In genomic region chr9:126304946-126305370, GRCh38 we compare ENCODE assay signal across 17 cellular contexts. TPM values are rescaled to one million over a fixed set of nuclear protein-coding genes. Genes with fewer than 3 reads are reported as not detected.
A peak's percentile ranks its signal among the peaks of the same experiment; 100 is the strongest.
DNase-seq lines count a peak whose midpoint lies in the region; ATAC-seq and TF ChIP-seq lines count a peak whose summit lies in the region.
"Had no signal": no experiment of that assay in that cellular context is flagged by ENCODE, and none has a peak within 500 bp of the region (broad histone marks: within the 10 kb centered on the region; RNA-seq: fewer than 3 reads in every experiment).

No MANE protein-coding gene starts in this region.

- intact Hi-C loops in uterus (cut with DNase I; ENCODE audit: low total_unique reads), result loop anchor here (10.0 kb wide), 1 partner anchor 90 kb away; no protein-coding TSS in a partner anchor

- TF ChIP-seq POLR2A in uterus (IDR thresholded peaks at IDR 0.05) (no peak), upper lobe of left lung (IDR thresholded peaks at IDR 0.05) (no peak)

- no peaks in the 10 kb centered on the region for H4K20me1 ChIP-seq in neural progenitor cell (ENCODE audit: low read depth)

- H3K27me3 ChIP-seq in neural progenitor cell (no peaks in the 10 kb centered on the region), uterus (no peaks in the 10 kb centered on the region), upper lobe of left lung (no peaks in the 10 kb centered on the region)

- peaks cover 18% of the 10 kb centered on the region for H3K4me1 Mint-ChIP-seq in activated CD8-positive, alpha-beta memory T cell treated with anti-CD3 and anti-CD28 coated beads, Interleukin-2, amount 10 ng/mL, durations not matched to agents 7 days and 5 days
- peaks cover 18% of the 10 kb centered on the region for H3K4me1 Mint-ChIP-seq in neural progenitor cell

- H3K27ac ChIP-seq in neural progenitor cell (no peak overlapping the region), substantia nigra (ENCODE audit: low read depth, low read length, poor library complexity, severe bottlenecking) (peak overlapping the region; percentile 67), uterus (no peak overlapping the region), upper lobe of left lung (no peak overlapping the region)

- H3K27ac Mint-ChIP-seq in activated CD8-positive, alpha-beta memory T cell treated with anti-CD3 and anti-CD28 coated beads, Interleukin-2, amount 10 ng/mL, durations not matched to agents 7 days and 5 days, result no peak overlapping the region
- H3K27ac Mint-ChIP-seq in neural progenitor cell, result peak overlapping the region; percentile 46
- H3K27ac Mint-ChIP-seq: CD4-positive, CD25-positive, alpha-beta regulatory T cell had no signal

- no peaks in the 10 kb centered on the region for H3K79me2 ChIP-seq in neural progenitor cell (ENCODE audit: low read depth)

- H3K4me1 ChIP-seq in neural progenitor cell, result peaks cover 6% of the 10 kb centered on the region
- H3K4me1 ChIP-seq in uterus, result no peaks in the 10 kb centered on the region
- H3K4me1 ChIP-seq in upper lobe of left lung, result peaks cover 0 to 7% (median 3%) of the 10 kb centered on the region in 4 donors

- no peak for TF ChIP-seq EP300 in upper lobe of left lung (IDR thresholded peaks at IDR 0.05)

- H3K9me3 Mint-ChIP-seq in activated CD8-positive, alpha-beta memory T cell treated with anti-CD3 and anti-CD28 coated beads, Interleukin-2, amount 10 ng/mL, durations not matched to agents 7 days and 5 days (ENCODE audit: low read depth), result no peaks in the 10 kb centered on the region
- H3K9me3 Mint-ChIP-seq in neural progenitor cell, result no peaks in the 10 kb centered on the region
- H3K9me3 Mint-ChIP-seq: CD4-positive, CD25-positive, alpha-beta regulatory T cell had no signal

- CTCF ChIA-PET in activated CD8-positive, alpha-beta memory T cell treated with anti-CD3 and anti-CD28 coated beads, Interleukin-2, amount 10 ng/mL, durations not matched to agents 7 days and 5 days (lab: Charles Lee), result interaction anchor here (0.9 to 8.8 kb wide), 3 partner anchors 16 to 185 kb away, joined by 4 to 107 read pairs (median 30); no protein-coding TSS in a partner anchor

- H3K36me3 Mint-ChIP-seq in activated CD8-positive, alpha-beta memory T cell treated with anti-CD3 and anti-CD28 coated beads, Interleukin-2, amount 10 ng/mL, durations not matched to agents 7 days and 5 days, result no peaks in the 10 kb centered on the region
- H3K36me3 Mint-ChIP-seq in neural progenitor cell, result no peaks in the 10 kb centered on the region
- H3K36me3 Mint-ChIP-seq: CD4-positive, CD25-positive, alpha-beta regulatory T cell had no signal

- H3K4me3 ChIP-seq in neural progenitor cell, result no peak overlapping the region
- H3K4me3 ChIP-seq in uterus, result no peak overlapping the region
- no peak overlapping the region for H3K4me3 ChIP-seq in upper lobe of left lung

- no peak overlapping the region for H2AFZ ChIP-seq in neural progenitor cell (replicated peaks)

- TF ChIP-seq CTCF in neural progenitor cell (IDR thresholded peaks at IDR 0.05), result no peak
- TF ChIP-seq CTCF in uterus (IDR thresholded peaks at IDR 0.05), result no peak
- no peak for TF ChIP-seq CTCF in upper lobe of left lung (IDR thresholded peaks at IDR 0.05)

- no peak for ATAC-seq in activated CD8-positive, alpha-beta memory T cell treated with anti-CD3 and anti-CD28 coated beads, Interleukin-2, amount 10 ng/mL, durations not matched to agents 7 days and 5 days
- ATAC-seq in upper lobe of left lung (ENCODE audit: low FRiP score in 2 of 2), result no peak
- ATAC-seq: PC-3 had no signal

- H3K27me3 Mint-ChIP-seq in activated CD8-positive, alpha-beta memory T cell treated with anti-CD3 and anti-CD28 coated beads, Interleukin-2, amount 10 ng/mL, durations not matched to agents 7 days and 5 days, result peaks cover 2% of the 10 kb centered on the region
- H3K27me3 Mint-ChIP-seq in neural progenitor cell (ENCODE audit: insufficient read depth, low read depth), result peaks cover 3% of the 10 kb centered on the region

- DNase-seq in activated CD8-positive, alpha-beta memory T cell treated with anti-CD3 and anti-CD28 coated beads, Interleukin-2, amount 10 ng/mL, durations not matched to agents 7 days and 5 days, result peak; percentile 27
- no peak for DNase-seq in activated CD8-positive, alpha-beta memory T cell treated with anti-CD3 and anti-CD28 coated beads, Interleukin-2, amount 50 U/mL, for 4 hours
- DNase-seq in amniotic epithelial cell (ENCODE audit: low read depth) (peak; percentile 84), neural progenitor cell (ENCODE audit: low spot score) (no peak), substantia nigra (lab: John Stamatoyannopoulos, UW) (no peak), uterus (no peak), upper lobe of left lung (no peak)
- DNase-seq: CD4-positive, CD25-positive, alpha-beta regulatory T cell; KBM-7; MV-4-11; NCI-H1105 treated with DMSO at 0.1 percent for 48 hours; NCI-H2029; NCI-H446 treated with DMSO at 0.1 percent for 48 hours; NCI-H526; NCI-H82; NK-92 treated with Interleukin-12 subunit alpha and Interleukin-12 subunit beta, amount 100 ng/mL, for 24 hours; PC-3 had no signal

- no peaks in the 10 kb centered on the region for H3K36me3 ChIP-seq in neural progenitor cell
- H3K36me3 ChIP-seq in uterus, result no peaks in the 10 kb centered on the region
- H3K36me3 ChIP-seq in upper lobe of left lung, result no peaks in the 10 kb centered on the region

- H3K4me3 Mint-ChIP-seq in activated CD8-positive, alpha-beta memory T cell treated with anti-CD3 and anti-CD28 coated beads, Interleukin-2, amount 10 ng/mL, durations not matched to agents 7 days and 5 days, result no peak overlapping the region
- H3K4me3 Mint-ChIP-seq in neural progenitor cell, result no peak overlapping the region
- H3K4me3 Mint-ChIP-seq: CD4-positive, CD25-positive, alpha-beta regulatory T cell had no signal

- WGBS in upper lobe of left lung, 2 donors, result 80 to 88% methylated on average over 9 to 10 of the region's 10 CpGs

- no peaks in the 10 kb centered on the region for H3F3A ChIP-seq in neural progenitor cell (ENCODE audit: low read depth)

- no peaks in the 10 kb centered on the region for H3K9me3 ChIP-seq in neural progenitor cell (ENCODE audit: low read depth)
- H3K9me3 ChIP-seq in uterus, result no peaks in the 10 kb centered on the region
- no peaks in the 10 kb centered on the region for H3K9me3 ChIP-seq in upper lobe of left lung

- H3K4me2 ChIP-seq in neural progenitor cell, result no peak overlapping the region

- H3K9ac ChIP-seq in neural progenitor cell, result no peak overlapping the region

RNA-seq across cellular contexts. Expression of gene MVB12B, which starts 21.7 kb away (rescaled TPM):
- total RNA-seq in activated CD8-positive, alpha-beta memory T cell treated with anti-CD3 and anti-CD28 coated beads, Interleukin-2, amount 10 ng/mL, durations not matched to agents 7 days and 5 days, result 10 to 100 TPM; 39.2 to 57.0 TPM
- total RNA-seq in neural progenitor cell (ENCODE audit: low replicate concordance) (16.1 and 18.4 TPM in 2 replicates), uterus (10 to 100 TPM in 3 of 4 donors, 1 to 10 TPM in 1; 2.1 to 39.2 (median 22.2) TPM), upper lobe of left lung (10 to 100 TPM; 36.7 to 60.7 (median 41.0) TPM)

Comparison
In these comparisons a context has a peak if more than half of its experiments do, and no peak if none do; other contexts are left out.
1. DNase-seq: peak in activated CD8-positive, alpha-beta memory T cell treated with anti-CD3 and anti-CD28 coated beads, Interleukin-2, amount 10 ng/mL, durations not matched to agents 7 days and 5 days (single experiment) and amniotic epithelial cell (single experiment); none in activated CD8-positive, alpha-beta memory T cell treated with anti-CD3 and anti-CD28 coated beads, Interleukin-2, amount 50 U/mL, for 4 hours (single experiment), neural progenitor cell (single experiment), substantia nigra (0 of 49), uterus (0 of 2) and upper lobe of left lung (0 of 2).